Comparison of ENCODE assay signal across 14 cellular contexts in the genomic region with DNA sequence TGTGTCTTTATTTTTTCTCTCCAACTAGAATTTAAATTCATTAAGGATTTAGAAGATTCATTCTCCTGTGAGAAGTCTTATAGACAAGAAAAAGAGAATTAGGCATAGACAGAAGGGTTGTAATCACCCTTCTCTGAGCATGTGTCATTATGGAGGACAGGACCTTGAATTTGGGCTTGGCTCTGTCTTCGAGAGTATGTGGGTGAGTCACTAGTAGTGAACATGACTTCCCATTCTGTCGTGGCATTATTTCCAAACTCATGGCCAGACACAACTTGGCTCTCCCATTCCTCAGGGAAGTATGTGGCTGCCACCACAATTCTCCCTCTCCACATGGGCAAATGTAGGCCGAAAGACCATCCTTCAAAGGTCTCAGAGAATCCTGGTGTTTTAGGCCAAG. TPM values are rescaled to one million over a fixed set of nuclear protein-coding genes. Genes with fewer than 3 reads are reported as not detected.
DNase-seq lines count a peak whose midpoint lies in the region; FAIRE-seq and TF ChIP-seq lines count a peak whose summit lies in the region.
"Had no signal": no experiment of that assay in that cellular context is flagged by ENCODE, and none has a peak within 500 bp of the region (broad histone marks: within the 10 kb centered on the region; RNA-seq: fewer than 3 reads in every experiment).

No MANE protein-coding gene starts in this region.

- 47 to 60% (median 49%) methylated on average over 3 of the region's 3 CpGs for WGBS in adrenal gland, 4 donors
- WGBS in stomach, 5 donors, result 76 to 89% (median 81%) methylated on average over 3 of the region's 3 CpGs

- intact Hi-C loops in adrenal gland (cut with DNase I), result no loop called here
- intact Hi-C loops in OCI-LY7 (cut with micrococcal nuclease; ENCODE audit: unreplicated experiment), result no loop called here
- intact Hi-C loops in stomach (cut with DNase I; ENCODE audit: low total_unique reads), result no loop called here

- no peak overlapping the region for H3K4me2 ChIP-seq in OCI-LY7 (ENCODE audit: low read length)
- H3K4me2 ChIP-seq: PC-9 had no signal

- BruUV-seq in OCI-LY7 (replicated peaks; lab: Mats Ljungman, UMichigan), result no TSS peak

- H3K27me3 Mint-ChIP-seq in HFFc6 (ENCODE audit: insufficient read depth), result peaks cover 3% of the 10 kb centered on the region; the same call in 1 of the 2 replicates

- H3K36me3 Mint-ChIP-seq in HFFc6 (ENCODE audit: low read depth), result no peaks in the 10 kb centered on the region

- no peaks in the 10 kb centered on the region for H3K27me3 ChIP-seq in adrenal gland
- no peaks in the 10 kb centered on the region for H3K27me3 ChIP-seq in stomach
- H3K27me3 ChIP-seq: tibial artery had no signal

- TF ChIP-seq CTCF in HFFc6 (IDR thresholded peaks at IDR 0.05), result no peak
- TF ChIP-seq CTCF in adrenal gland (IDR thresholded peaks at IDR 0.05), result no peak
- TF ChIP-seq CTCF in fibroblast of villous mesenchyme (IDR thresholded peaks at IDR 0.05; ENCODE audit: insufficient read depth, low read depth, low read length), result no peak
- TF ChIP-seq CTCF in OCI-LY7 (conservative IDR thresholded peaks at IDR 0.05; ENCODE audit: low read length), result no peak
- TF ChIP-seq CTCF in stomach (IDR thresholded peaks at IDR 0.05), result no peak

- POLR2A ChIA-PET in OCI-LY7 (lab: Charles Lee), result no interaction called here

- H3K4me3 ChIP-seq in adrenal gland (no peak overlapping the region), fibroblast of villous mesenchyme (ENCODE audit: low read depth, low read length) (no peak overlapping the region), OCI-LY7 (ENCODE audit: low read depth, low read length, poor library complexity, severe bottlenecking) (no peak overlapping the region), stomach (no peak overlapping the region)
- H3K4me3 ChIP-seq: PC-9, tibial artery had no signal

- peak overlapping the region; percentile 50; the same call in 1 of the 2 replicates for H3K27ac Mint-ChIP-seq in HFFc6

- H3K27ac ChIP-seq in adrenal gland (peak overlapping the region in 3 of 5 donors; percentile 45 to 79 (median 76)), OCI-LY7 (ENCODE audit: low read depth, low read length, poor library complexity, severe bottlenecking) (no peak overlapping the region), stomach (no peak overlapping the region)
- H3K27ac ChIP-seq: PC-9, tibial artery, VCaP had no signal

- DNase-seq in HFFc6 (peak; percentile 66), adrenal gland (peak in 6 of 7 donors; percentile 27 to 72 (median 60)), fibroblast of villous mesenchyme (ENCODE audit: low read depth) (peak; percentile 23), urothelium cell line (ENCODE audit: low spot score) (peak; percentile 60), NCI-H187 treated with DMSO at 0.1 percent for 48 hours (lab: John Stamatoyannopoulos, UW) (no peak), OCI-LY7 (ENCODE audit: low spot score) (no peak), stomach (no peak)
- DNase-seq: effector CD4-positive, alpha-beta T cell; NCI-H1417 treated with DMSO at 0.1 percent for 48 hours; PC-9; SW 1271; tibial artery had no signal

- CTCF ChIA-PET in OCI-LY7 (lab: Charles Lee; ENCODE audit: unreplicated experiment), result no interaction called here

- H3K9me3 ChIP-seq in adrenal gland (replicated peaks in 1 of 3) (no peaks in the 10 kb centered on the region), OCI-LY7 (ENCODE audit: low read length) (no peaks in the 10 kb centered on the region), stomach (no peaks in the 10 kb centered on the region)
- H3K9me3 ChIP-seq: tibial artery had no signal

- H3K9me3 Mint-ChIP-seq in HFFc6, result no peaks in the 10 kb centered on the region

- no peaks in the 10 kb centered on the region for H4K20me1 ChIP-seq in OCI-LY7 (ENCODE audit: insufficient read depth, low read length)

- H3K4me1 Mint-ChIP-seq in HFFc6 (ENCODE audit: low read depth), result peaks cover 30% of the 10 kb centered on the region

- H3K4me1 ChIP-seq in adrenal gland (replicated peaks in 1 of 2), result peaks cover 0 to 10% of the 10 kb centered on the region in 2 donors
- no peaks in the 10 kb centered on the region for H3K4me1 ChIP-seq in OCI-LY7 (ENCODE audit: insufficient read depth, low read length, poor library complexity, severe bottlenecking)
- H3K4me1 ChIP-seq in stomach, result no peaks in the 10 kb centered on the region
- H3K4me1 ChIP-seq: tibial artery had no signal

- H3K36me3 ChIP-seq in adrenal gland (replicated peaks in 1 of 2), result peaks cover 0 to 2% of the 10 kb centered on the region in 2 donors
- H3K36me3 ChIP-seq in OCI-LY7 (ENCODE audit: insufficient read depth, low read length), result no peaks in the 10 kb centered on the region
- peaks cover 7 to 46% (median 18%) of the 10 kb centered on the region in 4 donors for H3K36me3 ChIP-seq in stomach

- no peaks in the 10 kb centered on the region for H3K9me2 ChIP-seq in OCI-LY7 (ENCODE audit: insufficient read depth, low read length)

- TF ChIP-seq POLR2A in adrenal gland (IDR thresholded peaks at IDR 0.05) (no peak), stomach (IDR thresholded peaks at IDR 0.05) (no peak)

- H2AFZ ChIP-seq in OCI-LY7 (ENCODE audit: low read length), result no peak overlapping the region
- H2AFZ ChIP-seq: PC-9 had no signal

- no peaks in the 10 kb centered on the region for H3K79me2 ChIP-seq in OCI-LY7 (ENCODE audit: insufficient read depth, low read depth, low read length)

- FAIRE-seq in urothelium cell line (lab: Jason Lieb, UNC), result peak; percentile 55
- FAIRE-seq: islet of Langerhans had no signal

- H3K4me3 Mint-ChIP-seq in HFFc6, result no peak overlapping the region

- TF ChIP-seq EP300 in stomach (IDR thresholded peaks at IDR 0.05), result no peak

RNA-seq across cellular contexts. Expression of gene ANKK1, which starts 14.3 kb away (rescaled TPM):
- not detected for total RNA-seq in HFFc6 (2021; fragmentation: NEBNext Ultra II Directional; extraction: Animal tissue kit (Norgen Biotek cat#: 25700))
- total RNA-seq in adrenal gland, result under 1 TPM in 7 of 8 donors, not detected in 1; 0.11 to 0.84 (median 0.18) TPM
- polyA plus RNA-seq in adrenal gland, result 1 to 10 TPM in 2 of 3 donors, under 1 TPM in 1; 0.05 to 3.5 (median 2.4) TPM
- total RNA-seq in fibroblast of villous mesenchyme, result under 0.01 TPM in 1 of 2 replicates, not detected in the other
- total RNA-seq in OCI-LY7 (2014; rRNA removed; shearing (Covaris generic)), result not detected in 2 replicates
- not detected in 2 replicates for total RNA-seq in OCI-LY7 (2022)
- total RNA-seq in stomach, result not detected
- under 1 TPM in 1 of 3 donors, not detected in 2; 0.73 TPM for polyA plus RNA-seq in stomach
- total RNA-seq: PC-9 had no signal

RNA-seq across cellular contexts. Expression of gene TTC12, which starts 58.9 kb away (rescaled TPM):
- total RNA-seq in HFFc6 (2021; fragmentation: NEBNext Ultra II Directional; extraction: Animal tissue kit (Norgen Biotek cat#: 25700)), result 10 to 100 TPM in 2 of 6 experiments, 1 to 10 TPM in 4; 7.4 to 11.4 (median 9.5) TPM
- total RNA-seq in adrenal gland (10 to 100 TPM in 5 of 8 donors, 1 to 10 TPM in 3; 5.6 to 26.9 (median 16.5) TPM), fibroblast of villous mesenchyme (16.0 and 21.9 TPM in 2 replicates), OCI-LY7 (2022) (3.9 and 4.1 TPM in 2 replicates), stomach (10 to 100 TPM in 4 of 5 donors, 1 to 10 TPM in 1; 4.1 to 58.9 (median 31.9) TPM)
- polyA plus RNA-seq in adrenal gland (10 to 100 TPM in 1 of 3 donors, 1 to 10 TPM in 2; 7.3 to 25.1 (median 7.4) TPM), stomach (1 to 10 TPM; 3.7 to 7.6 (median 6.8) TPM)
- total RNA-seq in OCI-LY7 (2014; rRNA removed; shearing (Covaris generic)), result 3.6 and 4.4 TPM in 2 replicates

Comparison
In these comparisons a context has a peak if more than half of its experiments do, and no peak if none do; other contexts are left out.
1. DNase-seq: peak in HFFc6 (single experiment), adrenal gland (6 of 7), fibroblast of villous mesenchyme (single experiment) and urothelium cell line (single experiment); none in NCI-H187 treated with DMSO at 0.1 percent for 48 hours (single experiment), OCI-LY7 (single experiment) and stomach (single experiment).
2. H3K27ac ChIP-seq: peak in adrenal gland (3 of 5); none in OCI-LY7 (single experiment) and stomach (0 of 5).